In the genomic region with DNA sequence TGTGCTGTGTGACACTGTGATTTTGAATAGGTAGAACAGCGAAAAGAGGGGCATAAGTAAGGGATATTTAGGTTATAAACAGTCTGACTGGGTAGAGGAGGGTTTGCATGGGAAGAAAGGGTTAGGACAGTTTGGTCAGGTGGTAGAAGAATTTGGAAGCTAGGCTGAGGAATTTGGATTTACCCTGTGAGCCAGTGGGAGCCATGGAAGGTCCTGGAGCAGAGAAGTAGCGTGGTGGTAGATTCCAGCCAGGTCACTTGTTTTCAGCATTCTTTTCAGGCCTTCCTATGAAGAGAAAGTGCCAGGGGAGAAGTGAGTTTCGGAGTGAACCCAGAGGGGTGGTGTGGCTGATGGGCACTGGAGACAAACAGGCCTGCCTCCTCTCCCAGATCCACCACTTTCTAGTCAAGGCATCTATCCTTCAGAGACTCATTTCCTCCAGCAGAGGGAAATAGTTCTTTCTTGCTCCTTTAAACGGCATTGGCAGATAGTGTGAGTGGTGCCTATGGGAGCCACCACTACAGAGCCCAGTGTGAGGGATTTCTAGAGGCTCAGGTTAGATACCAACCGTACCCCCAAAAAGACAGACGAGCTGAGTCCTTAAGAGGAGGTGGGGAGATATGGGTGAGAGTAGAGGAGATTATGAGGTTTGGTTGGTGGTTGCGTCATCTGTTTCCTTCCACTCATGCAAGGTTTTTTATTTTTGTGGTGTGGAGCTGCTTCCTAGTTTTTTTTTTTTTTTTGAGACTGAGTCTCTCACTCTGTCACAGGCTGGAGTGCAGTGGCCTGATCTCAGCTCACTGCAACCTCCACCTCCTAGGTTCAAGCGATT, we compare ENCODE assay signal across 10 cellular contexts. TPM values are rescaled to one million over a fixed set of nuclear protein-coding genes. Genes with fewer than 3 reads are reported as not detected.
A peak's percentile ranks its signal among the peaks of the same experiment; 100 is the strongest.
DNase-seq lines count a peak whose midpoint lies in the region; ATAC-seq and TF ChIP-seq lines count a peak whose summit lies in the region.
"Had no signal": no experiment of that assay in that cellular context is flagged by ENCODE, and none has a peak within 500 bp of the region (broad histone marks: within the 10 kb centered on the region; RNA-seq: fewer than 3 reads in every experiment).

No MANE protein-coding gene starts in this region.

- ATAC-seq in effector memory CD8-positive, alpha-beta T cell (replicated peaks), result peak; percentile 85
- peak; percentile 71 for ATAC-seq in stimulated activated effector memory CD8-positive, alpha-beta T cell treated with anti-CD3 and anti-CD28 coated beads, Interleukin-12 subunit alpha, Interleukin-12 subunit beta, amount 100 ng/mL, for 72 hours
- ATAC-seq in GM18873 (IDR thresholded peaks at IDR 0.05; ENCODE audit: low FRiP score, unreplicated experiment), result no peak

- peak overlapping the region in 1 of 4 donors; percentile 7 for H3K4me3 ChIP-seq in Peyer's patch
- H3K4me3 ChIP-seq: ascending aorta had no signal

- H3K27ac ChIP-seq in Peyer's patch, result peak overlapping the region in 3 of 4 donors; percentile 19 to 77 (median 68)
- H3K27ac ChIP-seq: ascending aorta had no signal

- TF ChIP-seq POLR2A in Peyer's patch (IDR thresholded peaks at IDR 0.05), result no peak

- no peaks in the 10 kb centered on the region for H3K36me3 ChIP-seq in Peyer's patch
- H3K36me3 ChIP-seq: ascending aorta had no signal

- no peaks in the 10 kb centered on the region for H3K27me3 Mint-ChIP-seq in activated CD4-positive, alpha-beta T cell treated with anti-CD3 and anti-CD28 coated beads, Interleukin-2, amount 10 ng/mL, durations not matched to agents 24 days and 14 days
- H3K27me3 Mint-ChIP-seq in effector memory CD8-positive, alpha-beta T cell, result no peaks in the 10 kb centered on the region

- peaks cover 83% of the 10 kb centered on the region for H3K4me1 Mint-ChIP-seq in activated CD4-positive, alpha-beta T cell treated with anti-CD3 and anti-CD28 coated beads, Interleukin-2, amount 10 ng/mL, durations not matched to agents 24 days and 14 days
- H3K4me1 Mint-ChIP-seq in effector memory CD8-positive, alpha-beta T cell (ENCODE audit: low read depth in 2 of 2), result peaks cover 33 to 40% of the 10 kb centered on the region in 2 donors
- H3K4me1 Mint-ChIP-seq in stimulated activated effector memory CD8-positive, alpha-beta T cell treated with anti-CD3 and anti-CD28 coated beads, Interleukin-12 subunit alpha, Interleukin-12 subunit beta, amount 100 ng/mL, for 72 hours, result peaks cover 60% of the 10 kb centered on the region

- DNase-seq in activated CD4-positive, alpha-beta T cell treated with anti-CD3 and anti-CD28 coated beads, Interleukin-2, amount 10 ng/mL, durations not matched to agents 24 days and 14 days, result peak; percentile 87
- no peak for DNase-seq in activated CD4-positive, alpha-beta T cell treated with anti-CD3 and anti-CD28 coated beads for 4 hours
- DNase-seq in Peyer's patch (peak in 2 of 3 donors; percentile 52 to 53), LoVo (ENCODE audit: low spot score) (no peak), NCI-H128 (lab: John Stamatoyannopoulos, UW; ENCODE audit: unreplicated experiment) (no peak)
- no peak for DNase-seq in effector memory CD8-positive, alpha-beta T cell
- DNase-seq in stimulated activated effector memory CD8-positive, alpha-beta T cell treated with anti-CD3 and anti-CD28 coated beads, Interleukin-12 subunit alpha, Interleukin-12 subunit beta, amount 100 ng/mL, for 72 hours (ENCODE audit: low spot score in 2 of 2), result no peak
- DNase-seq: stimulated activated CD4-positive, alpha-beta T cell treated with anti-CD3 and anti-CD28 coated beads, Interleukin-4, amount 100 ng/mL, for 4 hours had no signal

- intact Hi-C loops in activated CD4-positive, alpha-beta T cell treated with anti-CD3 and anti-CD28 coated beads, Interleukin-2, amount 10 ng/mL, durations not matched to agents 24 days and 14 days (cut with micrococcal nuclease), result loop anchor here (1.0 kb wide), 1 partner anchor 19 kb away; no protein-coding TSS in a partner anchor

- H3K27ac Mint-ChIP-seq in activated CD4-positive, alpha-beta T cell treated with anti-CD3 and anti-CD28 coated beads, Interleukin-2, amount 10 ng/mL, durations not matched to agents 24 days and 14 days, result peak overlapping the region; percentile 92
- H3K27ac Mint-ChIP-seq in effector memory CD8-positive, alpha-beta T cell, result peak overlapping the region; percentile 85 to 93
- peak overlapping the region; percentile 89 for H3K27ac Mint-ChIP-seq in stimulated activated effector memory CD8-positive, alpha-beta T cell treated with anti-CD3 and anti-CD28 coated beads, Interleukin-12 subunit alpha, Interleukin-12 subunit beta, amount 100 ng/mL, for 72 hours

- H3K9me3 Mint-ChIP-seq in activated CD4-positive, alpha-beta T cell treated with anti-CD3 and anti-CD28 coated beads, Interleukin-2, amount 10 ng/mL, durations not matched to agents 24 days and 14 days, result no peaks in the 10 kb centered on the region
- no peaks in the 10 kb centered on the region for H3K9me3 Mint-ChIP-seq in effector memory CD8-positive, alpha-beta T cell
- H3K9me3 Mint-ChIP-seq in stimulated activated effector memory CD8-positive, alpha-beta T cell treated with anti-CD3 and anti-CD28 coated beads, Interleukin-12 subunit alpha, Interleukin-12 subunit beta, amount 100 ng/mL, for 72 hours, result no peaks in the 10 kb centered on the region

- H3K9me3 ChIP-seq in Peyer's patch, result no peaks in the 10 kb centered on the region
- H3K9me3 ChIP-seq: ascending aorta had no signal

- peak in 1 of 6 experiments; percentile 10 for TF ChIP-seq CTCF in Peyer's patch (IDR thresholded peaks at IDR 0.05)

- H3K4me1 ChIP-seq in Peyer's patch, result peaks cover 0 to 16% (median 10%) of the 10 kb centered on the region in 4 donors
- H3K4me1 ChIP-seq: ascending aorta had no signal

- H3K36me3 Mint-ChIP-seq in activated CD4-positive, alpha-beta T cell treated with anti-CD3 and anti-CD28 coated beads, Interleukin-2, amount 10 ng/mL, durations not matched to agents 24 days and 14 days (ENCODE audit: low read depth), result peaks cover 13% of the 10 kb centered on the region
- H3K36me3 Mint-ChIP-seq in effector memory CD8-positive, alpha-beta T cell (ENCODE audit: insufficient read depth), result peaks cover 9% of the 10 kb centered on the region
- H3K36me3 Mint-ChIP-seq in stimulated activated effector memory CD8-positive, alpha-beta T cell treated with anti-CD3 and anti-CD28 coated beads, Interleukin-12 subunit alpha, Interleukin-12 subunit beta, amount 100 ng/mL, for 72 hours, result peaks cover 6% of the 10 kb centered on the region

- H3K4me3 Mint-ChIP-seq in activated CD4-positive, alpha-beta T cell treated with anti-CD3 and anti-CD28 coated beads, Interleukin-2, amount 10 ng/mL, durations not matched to agents 24 days and 14 days, result peak overlapping the region; percentile 82
- H3K4me3 Mint-ChIP-seq in effector memory CD8-positive, alpha-beta T cell, result peak overlapping the region; percentile 4 to 61
- peak overlapping the region; percentile 45 for H3K4me3 Mint-ChIP-seq in stimulated activated effector memory CD8-positive, alpha-beta T cell treated with anti-CD3 and anti-CD28 coated beads, Interleukin-12 subunit alpha, Interleukin-12 subunit beta, amount 100 ng/mL, for 72 hours

- H3K27me3 ChIP-seq in Peyer's patch, result no peaks in the 10 kb centered on the region
- H3K27me3 ChIP-seq: ascending aorta had no signal

RNA-seq across cellular contexts. Expression of gene PXK, which starts 21.2 kb away (rescaled TPM):
- total RNA-seq in activated CD4-positive, alpha-beta T cell treated with anti-CD3 and anti-CD28 coated beads, Interleukin-2, amount 10 ng/mL, durations not matched to agents 24 days and 14 days, result 41.1 and 45.7 TPM in 2 replicates
- total RNA-seq in Peyer's patch, result 10 to 100 TPM; 15.3 to 73.4 (median 28.4) TPM

RNA-seq across cellular contexts. Expression of gene HTD2, which starts 47.6 kb away (rescaled TPM):
- 9.7 and 11.5 TPM in 2 replicates for total RNA-seq in activated CD4-positive, alpha-beta T cell treated with anti-CD3 and anti-CD28 coated beads, Interleukin-2, amount 10 ng/mL, durations not matched to agents 24 days and 14 days
- total RNA-seq in Peyer's patch, result 10 to 100 TPM in 1 of 4 donors, 1 to 10 TPM in 2, not detected in 1; 4.8 to 12.8 (median 6.5) TPM

RNA-seq across cellular contexts. Expression of gene RPP14, which starts 47.9 kb away (rescaled TPM):
- total RNA-seq in activated CD4-positive, alpha-beta T cell treated with anti-CD3 and anti-CD28 coated beads, Interleukin-2, amount 10 ng/mL, durations not matched to agents 24 days and 14 days, result 22.7 and 25.2 TPM in 2 replicates
- 10 to 100 TPM in 3 of 4 donors, 1 to 10 TPM in 1; 9.9 to 23.1 (median 13.4) TPM for total RNA-seq in Peyer's patch

Comparison
In these comparisons a context has a peak if more than half of its experiments do, and no peak if none do; other contexts are left out.
1. DNase-seq: peak in activated CD4-positive, alpha-beta T cell treated with anti-CD3 and anti-CD28 coated beads, Interleukin-2, amount 10 ng/mL, durations not matched to agents 24 days and 14 days (single experiment) and Peyer's patch (2 of 3); none in activated CD4-positive, alpha-beta T cell treated with anti-CD3 and anti-CD28 coated beads for 4 hours (0 of 2), effector memory CD8-positive, alpha-beta T cell (0 of 3), stimulated activated effector memory CD8-positive, alpha-beta T cell treated with anti-CD3 and anti-CD28 coated beads, Interleukin-12 subunit alpha, Interleukin-12 subunit beta, amount 100 ng/mL, for 72 hours (0 of 2), LoVo (single experiment) and NCI-H128 (single experiment).
2. Peak in every context shown above with its lines, with median percentiles within 50 percentile points of each other: H3K27ac Mint-ChIP-seq and H3K4me3 Mint-ChIP-seq.